10 cellular contexts compared by ENCODE assay signal in the genomic region with DNA sequence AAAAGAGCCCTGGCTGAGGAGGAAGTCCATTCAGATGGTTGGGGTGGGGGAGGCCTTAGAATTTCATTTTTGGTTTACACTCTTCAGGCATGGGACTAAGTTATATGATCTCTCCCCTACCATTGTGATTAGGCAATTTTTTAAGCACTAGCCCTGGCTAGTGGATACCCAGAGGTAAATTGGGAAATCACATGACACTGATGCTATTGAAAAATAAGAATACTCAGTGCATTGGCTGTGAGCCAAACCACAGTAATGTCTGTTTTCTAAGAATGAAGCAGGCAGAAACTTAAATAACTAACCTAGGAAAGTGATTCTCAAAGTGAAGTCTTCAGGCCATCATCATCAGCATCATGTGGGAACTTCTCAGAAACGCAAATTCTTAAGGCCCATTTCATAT.
DNase-seq lines count a peak whose midpoint lies in the region; ATAC-seq and TF ChIP-seq lines count a peak whose summit lies in the region.
"Had no signal": no experiment of that assay in that cellular context is flagged by ENCODE, and none has a peak within 500 bp of the region (broad histone marks: within the 10 kb centered on the region; RNA-seq: fewer than 3 reads in every experiment).

No MANE protein-coding gene starts in this region.

- no peak overlapping the region for H2BK15ac ChIP-seq in IMR-90 (ENCODE audit: low read depth, low read length)

- H3K23ac ChIP-seq in IMR-90 (ENCODE audit: low read depth, low read length), result no peak overlapping the region

- no peak overlapping the region for H3K27ac ChIP-seq in IMR-90 (ENCODE audit: insufficient read depth, low read length)
- no peak overlapping the region for H3K27ac ChIP-seq in sigmoid colon
- H3K27ac ChIP-seq in GM23338 (ENCODE audit: low read depth), result no peak overlapping the region
- H3K27ac ChIP-seq: PC-9 had no signal

- DNase-seq in IMR-90, result peak; percentile 2
- peak; percentile 17 for DNase-seq in fibroblast of pulmonary artery (ENCODE audit: low read depth)
- no peak for DNase-seq in AG20443 (ENCODE audit: low spot score)
- DNase-seq in WTC11 (ENCODE audit: low spot score), result no peak
- DNase-seq in sigmoid colon, result no peak
- DNase-seq in GM23338 (ENCODE audit: low spot score), result no peak
- DNase-seq: activated naive CD4-positive, alpha-beta T cell treated with anti-CD3 and anti-CD28 coated beads, Interleukin-2, amount 10 ng/mL, durations not matched to agents 7 days and 5 days had no signal

- no peak overlapping the region for H4K5ac ChIP-seq in IMR-90 (ENCODE audit: low read depth, low read length)

- H3K79me2 ChIP-seq in GM23338 (replicated peaks; ENCODE audit: insufficient read depth), result no peaks in the 10 kb centered on the region

- POLR2A ChIA-PET in IMR-90 (lab: Charles Lee; ENCODE audit: unreplicated experiment) (no interaction called here), WTC11 (lab: Charles Lee) (no interaction called here)

- H2BK120ac ChIP-seq in IMR-90 (ENCODE audit: low read depth, low read length), result no peak overlapping the region

- H2AK9ac ChIP-seq in IMR-90 (replicated peaks; ENCODE audit: low read depth, low read length, poor library complexity), result no peak overlapping the region

- no peak for TF ChIP-seq RAD21 in IMR-90 (IDR thresholded peaks at IDR 0.05; ENCODE audit: low read length)

- no peak overlapping the region for H3K14ac ChIP-seq in IMR-90 (replicated peaks; ENCODE audit: low read depth, low read length)

- H3K27me3 ChIP-seq in IMR-90 (ENCODE audit: control insufficient read depth, insufficient read depth, low read length) (no peaks in the 10 kb centered on the region), sigmoid colon (no peaks in the 10 kb centered on the region), GM23338 (ENCODE audit: insufficient read depth) (no peaks in the 10 kb centered on the region)

- CTCF ChIA-PET in IMR-90 (lab: Yijun Ruan, JAX) (no interaction called here), WTC11 (lab: Charles Lee) (no interaction called here)

- no peak for TF ChIP-seq CTCF in IMR-90 (conservative IDR thresholded peaks at IDR 0.05; ENCODE audit: low read depth, low read length)
- TF ChIP-seq CTCF in fibroblast of pulmonary artery (IDR thresholded peaks at IDR 0.05; ENCODE audit: low read length, missing control alignments), result no peak
- no peak for TF ChIP-seq CTCF in WTC11 (IDR thresholded peaks at IDR 0.05)
- TF ChIP-seq CTCF in sigmoid colon (IDR thresholded peaks at IDR 0.05), result no peak
- TF ChIP-seq CTCF in GM23338 (conservative IDR thresholded peaks at IDR 0.05; ENCODE audit: low read depth in 2 of 2), result no peak

- no peak overlapping the region for H2AK5ac ChIP-seq in IMR-90 (ENCODE audit: low read depth, low read length)

- H4K20me1 ChIP-seq in IMR-90 (ENCODE audit: insufficient read depth, low read length) (no peaks in the 10 kb centered on the region), GM23338 (replicated peaks; ENCODE audit: insufficient read depth) (no peaks in the 10 kb centered on the region)

- no peak for TF ChIP-seq POLR2A in IMR-90 (IDR thresholded peaks at IDR 0.05; ENCODE audit: low read depth, low read length)
- TF ChIP-seq POLR2A in sigmoid colon (IDR thresholded peaks at IDR 0.05), result no peak

- H3F3A ChIP-seq in GM23338 (replicated peaks; ENCODE audit: low read depth), result no peaks in the 10 kb centered on the region

- H3K4me3 ChIP-seq in IMR-90 (ENCODE audit: insufficient read depth, low read depth, low read length) (no peak overlapping the region), fibroblast of pulmonary artery (replicated peaks; ENCODE audit: low read depth, low read length) (no peak overlapping the region), sigmoid colon (no peak overlapping the region), GM23338 (no peak overlapping the region)
- H3K4me3 ChIP-seq: PC-9 had no signal

- H3K9me2 ChIP-seq in GM23338 (ENCODE audit: insufficient read depth), result no peaks in the 10 kb centered on the region

- no TSS peak for BruUV-seq in IMR-90 (replicated peaks; lab: Mats Ljungman, UMichigan)

- TF ChIP-seq EP300 in sigmoid colon (IDR thresholded peaks at IDR 0.05), result no peak

- H3K4me1 Mint-ChIP-seq in WTC11 (peaks cover 39% of the 10 kb centered on the region), GM23338 (peaks cover 26% of the 10 kb centered on the region)

- H3K4me3 Mint-ChIP-seq in WTC11 (no peak overlapping the region), GM23338 (no peak overlapping the region)
- H3K4me3 Mint-ChIP-seq: activated naive CD4-positive, alpha-beta T cell treated with anti-CD3 and anti-CD28 coated beads, Interleukin-2, amount 10 ng/mL, durations not matched to agents 7 days and 5 days had no signal

- intact Hi-C loops in IMR-90 (cut with micrococcal nuclease) (no loop called here), sigmoid colon (cut with DNase I) (no loop called here)

- no peaks in the 10 kb centered on the region for H3K9me1 ChIP-seq in IMR-90 (ENCODE audit: insufficient read depth, low read length)

- H3K36me3 Mint-ChIP-seq in WTC11 (no peaks in the 10 kb centered on the region), GM23338 (ENCODE audit: low read depth) (no peaks in the 10 kb centered on the region)
- H3K36me3 Mint-ChIP-seq: activated naive CD4-positive, alpha-beta T cell treated with anti-CD3 and anti-CD28 coated beads, Interleukin-2, amount 10 ng/mL, durations not matched to agents 7 days and 5 days had no signal

- H3K56ac ChIP-seq in IMR-90 (ENCODE audit: extremely low read depth, insufficient read depth, low read length), result no peak overlapping the region

- no peaks in the 10 kb centered on the region for H3K79me1 ChIP-seq in IMR-90 (ENCODE audit: low read depth in 1 of 2, low read length in 2 of 2)

- no peak overlapping the region for H4K8ac ChIP-seq in IMR-90 (ENCODE audit: low read depth in 2 of 2, low read length in 2 of 2)

- no peak overlapping the region for H2BK20ac ChIP-seq in IMR-90 (ENCODE audit: low read depth, low read length)

- no peaks in the 10 kb centered on the region for H3K4me1 ChIP-seq in IMR-90 (ENCODE audit: control insufficient read depth, insufficient read depth, low read length)
- no peaks in the 10 kb centered on the region for H3K4me1 ChIP-seq in sigmoid colon
- peaks cover 12% of the 10 kb centered on the region for H3K4me1 ChIP-seq in GM23338 (ENCODE audit: insufficient read depth)

- WGBS in IMR-90 (ENCODE audit: extremely low coverage in 2 of 2, insufficient read length in 1 of 2), 2 experiments, result no CpG with 5 or more reads among the region's 1 CpG
- 54 to 68% methylated on average over 1 of the region's 1 CpG for WGBS in sigmoid colon, 2 donors

- no peaks in the 10 kb centered on the region for H3K9me3 ChIP-seq in IMR-90 (ENCODE audit: control insufficient read depth, insufficient read depth, low read length)
- no peaks in the 10 kb centered on the region for H3K9me3 ChIP-seq in sigmoid colon

- H2AFZ ChIP-seq in IMR-90 (replicated peaks; ENCODE audit: low read length, poor library complexity) (no peak overlapping the region), GM23338 (no peak overlapping the region)
- H2AFZ ChIP-seq: PC-9 had no signal

- dilution Hi-C loops in IMR-90 (cut with HindIII; ENCODE audit: low sequenced_read_pairs, unreplicated experiment), result no loop called here

- H3K27me3 Mint-ChIP-seq in WTC11 (ENCODE audit: low read depth) (peaks cover 14% of the 10 kb centered on the region), GM23338 (ENCODE audit: insufficient read depth, low read depth, poor library complexity) (peaks cover 1% of the 10 kb centered on the region)
- H3K27me3 Mint-ChIP-seq: activated naive CD4-positive, alpha-beta T cell treated with anti-CD3 and anti-CD28 coated beads, Interleukin-2, amount 10 ng/mL, durations not matched to agents 7 days and 5 days had no signal

- H3K4ac ChIP-seq in IMR-90 (ENCODE audit: low read depth, low read length), result no peak overlapping the region

- no peak overlapping the region for H3K9ac ChIP-seq in IMR-90 (ENCODE audit: low read depth, low read length)

- H4K91ac ChIP-seq in IMR-90 (ENCODE audit: insufficient read depth, low read depth, low read length), result no peak overlapping the region

- H3K27ac Mint-ChIP-seq in WTC11 (no peak overlapping the region), GM23338 (no peak overlapping the region)
- H3K27ac Mint-ChIP-seq: activated naive CD4-positive, alpha-beta T cell treated with anti-CD3 and anti-CD28 coated beads, Interleukin-2, amount 10 ng/mL, durations not matched to agents 7 days and 5 days had no signal

- in situ Hi-C loops in IMR-90 (cut with MboI; ENCODE audit: low sequenced_read_pairs), result no loop called here

- H3K36me3 ChIP-seq in IMR-90 (ENCODE audit: control insufficient read depth, insufficient read depth, low read length) (no peaks in the 10 kb centered on the region), sigmoid colon (no peaks in the 10 kb centered on the region), GM23338 (ENCODE audit: insufficient read depth) (no peaks in the 10 kb centered on the region)

- H3K9me3 Mint-ChIP-seq in WTC11 (peaks cover 9% of the 10 kb centered on the region), GM23338 (no peaks in the 10 kb centered on the region)
- H3K9me3 Mint-ChIP-seq: activated naive CD4-positive, alpha-beta T cell treated with anti-CD3 and anti-CD28 coated beads, Interleukin-2, amount 10 ng/mL, durations not matched to agents 7 days and 5 days had no signal

- no peak overlapping the region for H2BK5ac ChIP-seq in IMR-90 (ENCODE audit: low read depth, low read length, poor library complexity, severe bottlenecking)

- no peak overlapping the region for H3K18ac ChIP-seq in IMR-90 (ENCODE audit: low read depth, low read length)

- ATAC-seq in GM18907 (IDR thresholded peaks at IDR 0.05; ENCODE audit: unreplicated experiment) (peak; percentile 86), HG02610 (IDR thresholded peaks at IDR 0.05; ENCODE audit: unreplicated experiment) (peak; percentile 82), IMR-90 (ENCODE audit: low read depth) (no peak), WTC11 (no peak), GM23338 (no peak)

- no peak overlapping the region for H3K4me2 ChIP-seq in IMR-90 (ENCODE audit: low read depth, low read length)
- no peak overlapping the region for H3K4me2 ChIP-seq in GM23338
- H3K4me2 ChIP-seq: PC-9 had no signal

TF ChIP-seq in WTC11, 78 proteins besides CTCF, POLR2A, EP300 and RAD21:
- TF ChIP-seq, protein P1, sequence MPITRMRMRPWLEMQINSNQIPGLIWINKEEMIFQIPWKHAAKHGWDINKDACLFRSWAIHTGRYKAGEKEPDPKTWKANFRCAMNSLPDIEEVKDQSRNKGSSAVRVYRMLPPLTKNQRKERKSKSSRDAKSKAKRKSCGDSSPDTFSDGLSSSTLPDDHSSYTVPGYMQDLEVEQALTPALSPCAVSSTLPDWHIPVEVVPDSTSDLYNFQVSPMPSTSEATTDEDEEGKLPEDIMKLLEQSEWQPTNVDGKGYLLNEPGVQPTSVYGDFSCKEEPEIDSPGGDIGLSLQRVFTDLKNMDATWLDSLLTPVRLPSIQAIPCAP (CRISPR knock-in tag; IDR thresholded peaks at IDR 0.05), result no peak

TF ChIP-seq in GM23338, 12 proteins besides CTCF, POLR2A, EP300 and RAD21 (continues in another document):
- TF ChIP-seq NANOG (IDR thresholded peaks at IDR 0.05; ENCODE audit: borderline replicate concordance), result no peak

Comparison
In these comparisons a context has a peak if more than half of its experiments do, and no peak if none do; other contexts are left out.
1. ATAC-seq: peak in GM18907 (single experiment) and HG02610 (single experiment); none in IMR-90 (single experiment), WTC11 (single experiment) and GM23338 (single experiment).
2. DNase-seq: peak in IMR-90 (single experiment) and fibroblast of pulmonary artery (single experiment); none in AG20443 (single experiment), WTC11 (single experiment), sigmoid colon (single experiment) and GM23338 (single experiment).